Comparison of ENCODE assay signal across 9 cellular contexts in genomic region chr2:40450066-40450841, GRCh38. TPM values are rescaled to one million over a fixed set of nuclear protein-coding genes. Genes with fewer than 3 reads are reported as not detected.
DNase-seq lines count a peak whose midpoint lies in the region; ATAC-seq, FAIRE-seq and TF ChIP-seq lines count a peak whose summit lies in the region.
"Had no signal": no experiment of that assay in that cellular context is flagged by ENCODE, and none has a peak within 500 bp of the region (broad histone marks: within the 10 kb centered on the region; RNA-seq: fewer than 3 reads in every experiment).

No MANE protein-coding gene starts in this region.

- in situ Hi-C loops in transverse colon (cut with MboI; ENCODE audit: low pct_ligation_motif_present in 1 of 4, low pct_unique_long_range_greater_than_20kb in 1 of 4, low sequenced_read_pairs in 3 of 4), result no loop called here

- H3K4me1 ChIP-seq in transverse colon, result peaks cover 0 to 9% (median 4%) of the 10 kb centered on the region in 4 donors

- TF ChIP-seq EP300 in transverse colon (IDR thresholded peaks at IDR 0.05; ENCODE audit: low read depth), result no peak

- H3K4me3 ChIP-seq in transverse colon, result peak overlapping the region; percentile 27 to 49 (median 44)

- peaks cover 12% of the 10 kb centered on the region for H3K9me3 Mint-ChIP-seq in central memory CD8-positive, alpha-beta T cell
- no peaks in the 10 kb centered on the region for H3K9me3 Mint-ChIP-seq in mesothelial cell of epicardium

- TF ChIP-seq CTCF in mesothelial cell of epicardium (IDR thresholded peaks at IDR 0.05; ENCODE audit: unreplicated experiment), result no peak
- TF ChIP-seq CTCF in transverse colon (IDR thresholded peaks at IDR 0.05), result no peak

- H3K27me3 ChIP-seq in transverse colon, result peaks cover 6% of the 10 kb centered on the region

- no peak for ATAC-seq in central memory CD8-positive, alpha-beta T cell (replicated peaks; ENCODE audit: extremely low read depth, poor library complexity, severe bottlenecking)
- ATAC-seq in GM19324 (IDR thresholded peaks at IDR 0.05; ENCODE audit: low FRiP score, unreplicated experiment), result no peak

- TF ChIP-seq POLR2A in transverse colon (IDR thresholded peaks at IDR 0.05), result no peak

- H3K4me3 Mint-ChIP-seq in central memory CD8-positive, alpha-beta T cell, result peak overlapping the region; percentile 44
- peak overlapping the region; percentile 89 for H3K4me3 Mint-ChIP-seq in mesothelial cell of epicardium

- intact Hi-C loops in transverse colon (cut with DNase I; ENCODE audit: low total_unique reads), result loop anchor here (5.0 kb wide), 1 partner anchor 168 kb away; no protein-coding TSS in a partner anchor

- no peak overlapping the region for H3K27ac Mint-ChIP-seq in central memory CD8-positive, alpha-beta T cell (ENCODE audit: low read depth)
- H3K27ac Mint-ChIP-seq in mesothelial cell of epicardium, result peak overlapping the region; percentile 27

- H3K9me3 ChIP-seq in transverse colon, result no peaks in the 10 kb centered on the region

- no peaks in the 10 kb centered on the region for H3K36me3 ChIP-seq in transverse colon

- peaks cover 2% of the 10 kb centered on the region for H3K36me3 Mint-ChIP-seq in central memory CD8-positive, alpha-beta T cell (ENCODE audit: insufficient read depth)
- H3K36me3 Mint-ChIP-seq in mesothelial cell of epicardium, result peaks cover 2% of the 10 kb centered on the region

- no peak for FAIRE-seq in HTR-8/SVneo (lab: Jason Lieb, UNC)

- H3K27ac ChIP-seq in transverse colon, result peak overlapping the region; percentile 85 to 91 (median 88)
- H3K27ac ChIP-seq: 22Rv1 had no signal

- DNase-seq in DMS153 treated with DMSO at 0.1 percent for 48 hours (lab: John Stamatoyannopoulos, UW; ENCODE audit: unreplicated experiment), result peak; percentile 46
- no peak for DNase-seq in DMS153 (lab: John Stamatoyannopoulos, UW)
- DNase-seq in NCI-H524 (lab: John Stamatoyannopoulos, UW), result peak; percentile 26 to 72
- no peak for DNase-seq in central memory CD8-positive, alpha-beta T cell (ENCODE audit: low spot score in 2 of 2)
- DNase-seq in mesothelial cell of epicardium (ENCODE audit: low spot score in 2 of 2, unreplicated experiment in 2 of 2), result no peak
- DNase-seq in transverse colon, result no peak
- no peak for DNase-seq in HTR-8/SVneo (ENCODE audit: insufficient read length, low spot score)

- peaks cover 30% of the 10 kb centered on the region for H3K27me3 Mint-ChIP-seq in central memory CD8-positive, alpha-beta T cell
- peaks cover 6% of the 10 kb centered on the region for H3K27me3 Mint-ChIP-seq in mesothelial cell of epicardium (ENCODE audit: low read depth)

- 32 to 34% methylated on average over 12 to 14 of the region's 14 CpGs for WGBS in transverse colon (ENCODE audit: low coverage in 1 of 2), 2 donors

- H3K4me1 Mint-ChIP-seq in central memory CD8-positive, alpha-beta T cell, result peaks cover 6% of the 10 kb centered on the region
- peaks cover 30% of the 10 kb centered on the region for H3K4me1 Mint-ChIP-seq in mesothelial cell of epicardium

RNA-seq across cellular contexts. Expression of gene SLC8A1, which starts 1.6 kb away (rescaled TPM):
- total RNA-seq in mesothelial cell of epicardium (27.2 to 30.7 TPM (median 29.6 TPM) in 3 replicates), transverse colon (10 to 100 TPM; 22.8 to 65.5 (median 42.0) TPM)

Comparison
In these comparisons a context has a peak if more than half of its experiments do, and no peak if none do; other contexts are left out.
1. DNase-seq: peak in DMS153 treated with DMSO at 0.1 percent for 48 hours (single experiment) and NCI-H524 (2 of 2); none in DMS153 (single experiment), central memory CD8-positive, alpha-beta T cell (0 of 2), mesothelial cell of epicardium (0 of 2), transverse colon (single experiment) and HTR-8/SVneo (single experiment).